ENCODE assay signal across 19 cellular contexts in genomic region chr3:130260821-130261402, GRCh38.
"Had no signal": no experiment of that assay in that cellular context is flagged by ENCODE, and none has a peak within 500 bp of the region (broad histone marks: within the 10 kb centered on the region; RNA-seq: fewer than 3 reads in every experiment).

No MANE protein-coding gene starts in this region.

- H3K36me3 ChIP-seq: esophagus muscularis mucosa, tibial nerve had no signal

- H3K9me3 ChIP-seq: esophagus muscularis mucosa, tibial nerve had no signal

- H3K27ac ChIP-seq: esophagus muscularis mucosa, foreskin keratinocyte, tibial nerve had no signal

- H3K27me3 ChIP-seq: esophagus muscularis mucosa, foreskin keratinocyte, tibial nerve had no signal

- H3K4me1 ChIP-seq: foreskin keratinocyte had no signal

- DNase-seq: activated CD4-positive, alpha-beta memory T cell treated with anti-CD3 and anti-CD28 coated beads, Interleukin-2, amount 10 ng/mL, durations not matched to agents 7 days and 5 days; activated CD4-positive, alpha-beta T cell treated with anti-CD3 and anti-CD28 coated beads for 48 hours; activated CD4-positive, CD25-positive, alpha-beta regulatory T cell; activated CD8-positive, alpha-beta memory T cell treated with anti-CD3 and anti-CD28 coated beads, Interleukin-2, amount 10 ng/mL, durations not matched to agents 7 days and 5 days; amniotic stem cell; effector CD8-positive, alpha-beta T cell; foreskin keratinocyte; kidney glomerular epithelial cell; midbrain; nephron progenitor cell; nucleus accumbens; retina; stimulated activated CD4-positive, alpha-beta T cell treated with anti-CD3 and anti-CD28 coated beads, Interleukin-15, amount 100 ng/mL, for 24 hours; stimulated activated CD4-positive, alpha-beta T cell treated with anti-CD3 and anti-CD28 coated beads, Interleukin-2, amount 100 ng/mL, for 48 hours; T1000 had no signal

- ATAC-seq: activated CD8-positive, alpha-beta memory T cell treated with anti-CD3 and anti-CD28 coated beads, Interleukin-2, amount 10 ng/mL, durations not matched to agents 7 days and 5 days; foreskin keratinocyte had no signal

- H3K4me3 ChIP-seq: esophagus muscularis mucosa, lung, skin epidermis, tibial nerve had no signal
